Comparison of ENCODE assay signal across 1 cellular context in genomic region chr12:14772946-14773345, GRCh38.
TF ChIP-seq lines count a peak whose summit lies in the region.

No MANE protein-coding gene starts in this region.

TF ChIP-seq in endothelial cell of umbilical vein, 7 proteins besides CTCF, POLR2A, EP300 and RAD21 (continued from another document):
- TF ChIP-seq MYC (IDR thresholded peaks at IDR 0.05; ENCODE audit: low read depth, low read length) (no peak), MAX (IDR thresholded peaks at IDR 0.05; ENCODE audit: insufficient read depth, insufficient read length) (no peak), JUN (IDR thresholded peaks at IDR 0.05; ENCODE audit: borderline replicate concordance, insufficient read depth, insufficient read length, low read depth) (no peak)
